ENCODE assay signal across 5 cellular contexts in genomic region chr3:180564676-180565075, GRCh38.
"Had no signal": no experiment of that assay in that cellular context is flagged by ENCODE, and none has a peak within 500 bp of the region (broad histone marks: within the 10 kb centered on the region; RNA-seq: fewer than 3 reads in every experiment).

No MANE protein-coding gene starts in this region.

- H3K27ac ChIP-seq: HL-60 had no signal

- H3K4me3 ChIP-seq: K562 had no signal

- DNase-seq: IMR-90, KBM-7 had no signal

- ATAC-seq: HepG2, K562 had no signal
